1 cellular context compared by ENCODE assay signal in genomic region chr10:30068482-30069223, GRCh38.
TF ChIP-seq lines count a peak whose summit lies in the region.

No MANE protein-coding gene starts in this region.

TF ChIP-seq in endothelial cell of umbilical vein, 7 proteins besides CTCF, POLR2A, EP300 and RAD21:
- TF ChIP-seq MYC (IDR thresholded peaks at IDR 0.05; ENCODE audit: low read depth, low read length) (no peak), MAX (IDR thresholded peaks at IDR 0.05; ENCODE audit: insufficient read depth, insufficient read length) (no peak), JUN (IDR thresholded peaks at IDR 0.05; ENCODE audit: borderline replicate concordance, insufficient read depth, insufficient read length, low read depth) (no peak), POLR2AphosphoS5 (IDR thresholded peaks at IDR 0.05; ENCODE audit: insufficient read depth, low read depth, low read length) (no peak), EZH2 (IDR thresholded peaks at IDR 0.05; ENCODE audit: borderline replicate concordance, low read depth, low read length, severe bottlenecking) (no peak), FOS (IDR thresholded peaks at IDR 0.05; ENCODE audit: borderline replicate concordance, insufficient read depth, low read length) (no peak), GATA2 (IDR thresholded peaks at IDR 0.05; ENCODE audit: insufficient read depth, insufficient read length, low read depth, low read length) (no peak)
